In the genomic region with DNA sequence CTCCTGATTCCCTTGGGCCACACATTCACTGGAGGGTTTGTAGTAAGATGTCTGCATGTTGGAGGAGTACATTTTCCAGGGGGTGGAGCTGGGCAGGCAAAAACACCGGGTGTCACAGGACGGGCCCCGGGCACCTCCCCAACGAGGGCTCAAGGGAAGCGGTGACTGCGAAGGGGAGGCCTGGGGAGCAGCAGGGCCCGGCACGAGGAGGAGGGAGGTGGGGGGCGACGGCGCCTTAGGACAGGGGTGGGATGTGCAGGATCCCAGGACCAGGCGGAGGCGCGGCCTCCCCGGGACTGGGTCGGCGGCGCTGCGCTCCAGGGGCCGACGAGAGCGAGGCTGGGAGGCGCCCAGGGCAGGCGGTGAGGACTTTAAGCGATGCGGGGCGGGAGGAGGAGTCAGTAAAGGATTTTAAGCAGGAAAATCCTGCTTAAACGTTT, we compare ENCODE assay signal across 8 cellular contexts. TPM values are rescaled to one million over a fixed set of nuclear protein-coding genes. Genes with fewer than 3 reads are reported as not detected.
DNase-seq lines count a peak whose midpoint lies in the region; ATAC-seq, FAIRE-seq and TF ChIP-seq lines count a peak whose summit lies in the region.

No MANE protein-coding gene starts in this region.

- H3K9me3 ChIP-seq in A549: peaks cover 71% of the 10 kb centered on the region
- H3K9me3 ChIP-seq in lung (ENCODE audit: control insufficient read depth in 2 of 2, insufficient read depth in 1 of 2, low read length in 1 of 2): peaks cover 0 to 7% of the 10 kb centered on the region in 2 donors

- H3K27ac ChIP-seq in A549: peak overlapping the region; percentile 71 to 91
- H3K27ac ChIP-seq in lung (ENCODE audit: low read depth in 1 of 2, low read length in 1 of 2): peak overlapping the region; percentile 95

- peak overlapping the region; percentile 69 for H3K4me2 ChIP-seq in A549

- H3K4me3 Mint-ChIP-seq in dendritic cell treated with granulocyte-macrophage colony-stimulating factor and Interleukin-4, amounts not matched to agents 40 ng/mL and 50 ng/mL, for 4 days: peak overlapping the region; percentile 82
- peak overlapping the region; percentile 83 for H3K4me3 Mint-ChIP-seq in stimulated activated memory B cell treated with anti-CD40 and anti-IgM and Interleukin-4, amounts not matched to agents 10 μg/mL and 1 μg/mL and 100 μg/mL, for 72 hours

- TF ChIP-seq EP300 in A549 (IDR thresholded peaks at IDR 0.05): no peak

- no peaks in the 10 kb centered on the region for H3K27me3 ChIP-seq in lung (ENCODE audit: control insufficient read depth, insufficient read depth)

- peaks cover 18% of the 10 kb centered on the region for H3K4me1 Mint-ChIP-seq in dendritic cell treated with granulocyte-macrophage colony-stimulating factor and Interleukin-4, amounts not matched to agents 40 ng/mL and 50 ng/mL, for 4 days (ENCODE audit: low read depth)
- H3K4me1 Mint-ChIP-seq in stimulated activated memory B cell treated with anti-CD40 and anti-IgM and Interleukin-4, amounts not matched to agents 10 μg/mL and 1 μg/mL and 100 μg/mL, for 72 hours: peaks cover 19% of the 10 kb centered on the region

- POLR2A ChIA-PET in A549 (lab: Yijun Ruan, JAX): no interaction called here

- H3K4me3 ChIP-seq in A549 (peak overlapping the region; percentile 69), WI38 (ENCODE audit: low read depth, low read length) (peak overlapping the region; percentile 96), lung (peak overlapping the region; percentile 79)

- FAIRE-seq in A549 (lab: Jason Lieb, UNC): no peak

- DNase-seq in A549 (ENCODE audit: low read depth in 1 of 2, low spot score in 1 of 2): peak in 1 of 2 experiments; percentile 29
- DNase-seq in lung (ENCODE audit: low spot score): no peak
- DNase-seq in NCI-H2107 (lab: John Stamatoyannopoulos, UW): no peak

- WGBS in A549 (ENCODE audit: missing lambda C conversion rate): 9% methylated on average over 26 of the region's 28 CpGs
- WGBS in lung, 2 donors: 0 to 1% methylated on average over 27 to 28 of the region's 28 CpGs

- no peak for TF ChIP-seq POLR2A in A549 (IDR thresholded peaks at IDR 0.05; ENCODE audit: low read length)

- intact Hi-C loops in dendritic cell treated with granulocyte-macrophage colony-stimulating factor and Interleukin-4, amounts not matched to agents 40 ng/mL and 50 ng/mL, for 4 days (cut with micrococcal nuclease): loop anchor here (2.0 to 5.0 kb wide), 2 partner anchors 56 to 95 kb away; a partner anchor contains a TSS

- ATAC-seq in A549 (peak; percentile 62 to 64), GM18867 (IDR thresholded peaks at IDR 0.05; ENCODE audit: unreplicated experiment) (peak; percentile 20), HG03571 (IDR thresholded peaks at IDR 0.05; ENCODE audit: unreplicated experiment) (peak; percentile 18), lung (ENCODE audit: insufficient read depth, low FRiP score) (peak; percentile 15)
- peak; percentile 40 for ATAC-seq in stimulated activated memory B cell treated with anti-CD40 and anti-IgM and Interleukin-4, amounts not matched to agents 10 μg/mL and 1 μg/mL and 100 μg/mL, for 72 hours

- TF ChIP-seq CTCF in A549 (IDR thresholded peaks at IDR 0.05) (no peak), WI38 (IDR thresholded peaks at IDR 0.05; ENCODE audit: low read depth, low read length) (no peak), lung (IDR thresholded peaks at IDR 0.05; ENCODE audit: control extremely low read depth, extremely low read depth) (no peak)

- H3K36me3 ChIP-seq in lung (ENCODE audit: control insufficient read depth in 2 of 2, insufficient read depth in 2 of 2, low read length in 2 of 2): peaks cover 0 to 8% of the 10 kb centered on the region in 2 donors

- peaks cover 35% of the 10 kb centered on the region for H3K9me3 Mint-ChIP-seq in dendritic cell treated with granulocyte-macrophage colony-stimulating factor and Interleukin-4, amounts not matched to agents 40 ng/mL and 50 ng/mL, for 4 days
- H3K9me3 Mint-ChIP-seq in stimulated activated memory B cell treated with anti-CD40 and anti-IgM and Interleukin-4, amounts not matched to agents 10 μg/mL and 1 μg/mL and 100 μg/mL, for 72 hours: no peaks in the 10 kb centered on the region

- CTCF ChIA-PET in A549 (lab: Yijun Ruan, JAX): no interaction called here

- peak overlapping the region; percentile 86 for H3K27ac Mint-ChIP-seq in dendritic cell treated with granulocyte-macrophage colony-stimulating factor and Interleukin-4, amounts not matched to agents 40 ng/mL and 50 ng/mL, for 4 days
- H3K27ac Mint-ChIP-seq in stimulated activated memory B cell treated with anti-CD40 and anti-IgM and Interleukin-4, amounts not matched to agents 10 μg/mL and 1 μg/mL and 100 μg/mL, for 72 hours: peak overlapping the region; percentile 82

- H3K4me1 ChIP-seq in A549 (no peaks in the 10 kb centered on the region), lung (ENCODE audit: control insufficient read depth in 2 of 2, insufficient read depth in 2 of 2, low read length in 2 of 2) (peaks cover 4 to 6% of the 10 kb centered on the region in 2 donors)

- no peak for TF ChIP-seq RAD21 in A549 (conservative IDR thresholded peaks at IDR 0.05 in 1 of 2, IDR thresholded peaks at IDR 0.05 in 1 of 2)

- H3K27me3 Mint-ChIP-seq in dendritic cell treated with granulocyte-macrophage colony-stimulating factor and Interleukin-4, amounts not matched to agents 40 ng/mL and 50 ng/mL, for 4 days: peaks cover 4% of the 10 kb centered on the region
- H3K27me3 Mint-ChIP-seq in stimulated activated memory B cell treated with anti-CD40 and anti-IgM and Interleukin-4, amounts not matched to agents 10 μg/mL and 1 μg/mL and 100 μg/mL, for 72 hours: no peaks in the 10 kb centered on the region

- peaks cover 42% of the 10 kb centered on the region for H3K36me3 Mint-ChIP-seq in dendritic cell treated with granulocyte-macrophage colony-stimulating factor and Interleukin-4, amounts not matched to agents 40 ng/mL and 50 ng/mL, for 4 days (ENCODE audit: low read depth)
- peaks cover 35% of the 10 kb centered on the region for H3K36me3 Mint-ChIP-seq in stimulated activated memory B cell treated with anti-CD40 and anti-IgM and Interleukin-4, amounts not matched to agents 10 μg/mL and 1 μg/mL and 100 μg/mL, for 72 hours

TF ChIP-seq in A549, 52 proteins besides CTCF, POLR2A, EP300 and RAD21 (continues in another document):
- TF ChIP-seq HOXA7 (CRISPR knock-in tag; IDR thresholded peaks at IDR 0.05) (no peak), HDAC2 (IDR thresholded peaks at IDR 0.05) (no peak), ESRRA (IDR thresholded peaks at IDR 0.05; ENCODE audit: borderline replicate concordance, low read length) (no peak), RARB (CRISPR knock-in tag; IDR thresholded peaks at IDR 0.05) (no peak)
- TF ChIP-seq, protein P1, sequence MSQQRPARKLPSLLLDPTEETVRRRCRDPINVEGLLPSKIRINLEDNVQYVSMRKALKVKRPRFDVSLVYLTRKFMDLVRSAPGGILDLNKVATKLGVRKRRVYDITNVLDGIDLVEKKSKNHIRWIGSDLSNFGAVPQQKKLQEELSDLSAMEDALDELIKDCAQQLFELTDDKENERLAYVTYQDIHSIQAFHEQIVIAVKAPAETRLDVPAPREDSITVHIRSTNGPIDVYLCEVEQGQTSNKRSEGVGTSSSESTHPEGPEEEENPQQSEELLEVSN (IDR thresholded peaks at IDR 0.05; ENCODE audit: borderline replicate concordance, low read depth): 0 out of 2 replicates have a peak, but pooled peaks have one; percentile 9
- TF ChIP-seq, protein P2, sequence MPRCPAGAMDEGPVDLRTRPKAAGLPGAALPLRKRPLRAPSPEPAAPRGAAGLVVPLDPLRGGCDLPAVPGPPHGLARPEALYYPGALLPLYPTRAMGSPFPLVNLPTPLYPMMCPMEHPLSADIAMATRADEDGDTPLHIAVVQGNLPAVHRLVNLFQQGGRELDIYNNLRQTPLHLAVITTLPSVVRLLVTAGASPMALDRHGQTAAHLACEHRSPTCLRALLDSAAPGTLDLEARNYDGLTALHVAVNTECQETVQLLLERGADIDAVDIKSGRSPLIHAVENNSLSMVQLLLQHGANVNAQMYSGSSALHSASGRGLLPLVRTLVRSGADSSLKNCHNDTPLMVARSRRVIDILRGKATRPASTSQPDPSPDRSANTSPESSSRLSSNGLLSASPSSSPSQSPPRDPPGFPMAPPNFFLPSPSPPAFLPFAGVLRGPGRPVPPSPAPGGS (IDR thresholded peaks at IDR 0.05): no peak

RNA-seq across cellular contexts. Expression of a gene that starts 0.5 kb away (rescaled TPM):
- polyA plus RNA-seq in A549 (2011; rRNA removed) (15.4 and 16.6 TPM in 2 replicates), A549 (2017; fragmentation: RNase III; extraction: RNeasy Plus Mini Kit Qiagen cat#74134 plus additional on column Dnase treatment) (8.8 to 9.6 TPM (median 9.1 TPM) in 3 replicates), lung (10 to 100 TPM; 16.7 to 17.9 TPM)
- 6.4 TPM in 2 replicates for polyA plus RNA-seq in A549 (2012; cell fraction: cytosol; rRNA removed)
- 17.9 and 18.1 TPM in 2 replicates for polyA plus RNA-seq in A549 (2012; cell fraction: nucleus; rRNA removed)
- polyA minus RNA-seq in A549 (2011; rRNA and poly(A)+ RNA removed): 14.9 and 19.1 TPM in 2 replicates
- 10 to 100 TPM; 26.8 to 86.9 TPM for total RNA-seq in lung

RNA-seq across cellular contexts. Expression of a gene that starts 30.0 kb away (rescaled TPM):
- not detected in 2 replicates for polyA plus RNA-seq in A549 (2011; rRNA removed)
- polyA plus RNA-seq in A549 (2012; cell fraction: cytosol; rRNA removed): not detected in 2 replicates
- not detected in 2 replicates for polyA plus RNA-seq in A549 (2012; cell fraction: nucleus; rRNA removed)
- polyA plus RNA-seq in A549 (2017; fragmentation: RNase III; extraction: RNeasy Plus Mini Kit Qiagen cat#74134 plus additional on column Dnase treatment): not detected in 3 replicates
- not detected in 2 replicates for polyA minus RNA-seq in A549 (2011; rRNA and poly(A)+ RNA removed)
- 10 to 100 TPM in 1 of 2 donors, 1 to 10 TPM in 1; 4.5 to 16.6 TPM for total RNA-seq in lung
- 1 to 10 TPM; 3.1 to 3.3 TPM for polyA plus RNA-seq in lung

RNA-seq across cellular contexts. Expression of a gene that starts 56.1 kb away (rescaled TPM):
- polyA plus RNA-seq in A549 (2011; rRNA removed) (not detected in 2 replicates), A549 (2017; fragmentation: RNase III; extraction: RNeasy Plus Mini Kit Qiagen cat#74134 plus additional on column Dnase treatment) (not detected in 3 replicates), lung (1 to 10 TPM; 2.9 to 3.0 TPM)
- polyA plus RNA-seq in A549 (2012; cell fraction: cytosol; rRNA removed): not detected in 2 replicates
- polyA plus RNA-seq in A549 (2012; cell fraction: nucleus; rRNA removed): not detected in 2 replicates
- not detected in 2 replicates for polyA minus RNA-seq in A549 (2011; rRNA and poly(A)+ RNA removed)
- total RNA-seq in lung: 10 to 100 TPM; 11.5 to 17.9 TPM

RNA-seq across cellular contexts. Expression of a gene that starts 58.2 kb away (rescaled TPM):
- not detected in 2 replicates for polyA plus RNA-seq in A549 (2011; rRNA removed)
- polyA plus RNA-seq in A549 (2012; cell fraction: cytosol; rRNA removed): not detected in 2 replicates
- not detected in 2 replicates for polyA plus RNA-seq in A549 (2012; cell fraction: nucleus; rRNA removed)
- polyA plus RNA-seq in A549 (2017; fragmentation: RNase III; extraction: RNeasy Plus Mini Kit Qiagen cat#74134 plus additional on column Dnase treatment): not detected in 3 replicates
- not detected in 2 replicates for polyA minus RNA-seq in A549 (2011; rRNA and poly(A)+ RNA removed)
- not detected for total RNA-seq in lung
- polyA plus RNA-seq in lung: not detected

Comparison
In these comparisons a context has a peak if more than half of its experiments do, and no peak if none do; other contexts are left out.
1. RNA of a gene that starts 30.0 kb away (polyA plus RNA-seq): 3.1 to 3.3 TPM in lung; not detected in A549; every median in the first group is over 4 times any median in the second.
2. Peak in every context shown above with its lines, with median percentiles within 50 percentile points of each other: ATAC-seq and H3K4me3 ChIP-seq.